16 cellular contexts compared by ENCODE assay signal in genomic region chr2:170354855-170355649, GRCh38.
DNase-seq lines count a peak whose midpoint lies in the region; ATAC-seq and TF ChIP-seq lines count a peak whose summit lies in the region.
"Had no signal": no experiment of that assay in that cellular context is flagged by ENCODE, and none has a peak within 500 bp of the region (broad histone marks: within the 10 kb centered on the region; RNA-seq: fewer than 3 reads in every experiment).

No MANE protein-coding gene starts in this region.

- peak; percentile 55 for ATAC-seq in activated CD4-positive, alpha-beta T cell treated with anti-CD3 and anti-CD28 coated beads for 36 hours
- ATAC-seq in HG02970 (IDR thresholded peaks at IDR 0.05; ENCODE audit: low FRiP score, unreplicated experiment): no peak
- no peak for ATAC-seq in HG03025 (IDR thresholded peaks at IDR 0.05; ENCODE audit: low FRiP score, unreplicated experiment)
- ATAC-seq: A549; activated naive CD8-positive, alpha-beta T cell treated with anti-CD3 and anti-CD28 coated beads, Interleukin-2, amount 50 U/mL, for 24 hours had no signal

- H3K36me3 Mint-ChIP-seq in activated CD4-positive, alpha-beta T cell treated with anti-CD3 and anti-CD28 coated beads for 36 hours (ENCODE audit: low read depth): no peaks in the 10 kb centered on the region

- no peaks in the 10 kb centered on the region for H3K9me2 ChIP-seq in OCI-LY7 (ENCODE audit: insufficient read depth, low read length)

- H3K27me3 Mint-ChIP-seq in activated CD4-positive, alpha-beta T cell treated with anti-CD3 and anti-CD28 coated beads for 36 hours: no peaks in the 10 kb centered on the region
- H3K27me3 Mint-ChIP-seq: activated naive CD8-positive, alpha-beta T cell treated with anti-CD3 and anti-CD28 coated beads, Interleukin-2, amount 50 U/mL, for 24 hours had no signal

- CTCF ChIA-PET in activated CD4-positive, alpha-beta T cell treated with anti-CD3 and anti-CD28 coated beads for 36 hours (lab: Charles Lee): interaction anchor here (1.2 to 1.7 kb wide), 2 partner anchors 10 to 12 kb away, joined by 4 to 6 read pairs; no protein-coding TSS in a partner anchor
- CTCF ChIA-PET in OCI-LY7 (lab: Charles Lee; ENCODE audit: unreplicated experiment): no interaction called here

- TF ChIP-seq CTCF in OCI-LY7 (conservative IDR thresholded peaks at IDR 0.05; ENCODE audit: low read length): no peak

- no TSS peak for BruUV-seq in OCI-LY7 (replicated peaks; lab: Mats Ljungman, UMichigan)

- H3K9me3 Mint-ChIP-seq in activated CD4-positive, alpha-beta T cell treated with anti-CD3 and anti-CD28 coated beads for 36 hours (ENCODE audit: low read depth): no peaks in the 10 kb centered on the region
- H3K9me3 Mint-ChIP-seq: activated naive CD8-positive, alpha-beta T cell treated with anti-CD3 and anti-CD28 coated beads, Interleukin-2, amount 50 U/mL, for 24 hours had no signal

- no peak overlapping the region for H3K27ac Mint-ChIP-seq in activated CD4-positive, alpha-beta T cell treated with anti-CD3 and anti-CD28 coated beads for 36 hours
- H3K27ac Mint-ChIP-seq: activated naive CD8-positive, alpha-beta T cell treated with anti-CD3 and anti-CD28 coated beads, Interleukin-2, amount 50 U/mL, for 24 hours; progenitor cell of endocrine pancreas had no signal

- H2AFZ ChIP-seq in OCI-LY7 (ENCODE audit: low read length): peak overlapping the region; percentile 56

- POLR2A ChIA-PET in activated CD4-positive, alpha-beta T cell treated with anti-CD3 and anti-CD28 coated beads for 36 hours (lab: Charles Lee): no interaction called here
- POLR2A ChIA-PET in OCI-LY7 (lab: Charles Lee): interaction anchor here (0.6 to 1.8 kb wide), 7 partner anchors 10 to 1197 kb away, joined by 3 to 8 read pairs (median 3); no protein-coding TSS in a partner anchor

- H3K4me3 ChIP-seq in OCI-LY7 (ENCODE audit: low read depth, low read length, poor library complexity, severe bottlenecking) (no peak overlapping the region), iPS-18a (ENCODE audit: low read length) (peak overlapping the region; percentile 13)
- H3K4me3 ChIP-seq: A549, tibial artery had no signal

- no peaks in the 10 kb centered on the region for H3K27me3 ChIP-seq in iPS-18a (ENCODE audit: control insufficient read depth, insufficient read depth, low read length)
- H3K27me3 ChIP-seq: tibial artery had no signal

- peak overlapping the region; percentile 58 for H3K4me2 ChIP-seq in OCI-LY7 (ENCODE audit: low read length)
- H3K4me2 ChIP-seq: A549 had no signal

- no peaks in the 10 kb centered on the region for H3K79me2 ChIP-seq in OCI-LY7 (ENCODE audit: insufficient read depth, low read depth, low read length)

- H4K20me1 ChIP-seq in OCI-LY7 (ENCODE audit: insufficient read depth, low read length): no peaks in the 10 kb centered on the region

- H3K4me1 Mint-ChIP-seq in activated CD4-positive, alpha-beta T cell treated with anti-CD3 and anti-CD28 coated beads for 36 hours: peaks cover 17% of the 10 kb centered on the region

- peak; percentile 20 for DNase-seq in activated CD4-positive, alpha-beta T cell treated with anti-CD3 and anti-CD28 coated beads for 36 hours
- no peak for DNase-seq in activated CD4-positive, alpha-beta T cell treated with anti-CD3 and anti-CD28 coated beads, Interleukin-2, amount 50 U/mL, for 48 hours
- DNase-seq in NCI-H1105 treated with DMSO at 0.1 percent for 48 hours (lab: John Stamatoyannopoulos, UW) (peak; percentile 95), OCI-LY7 (ENCODE audit: low spot score) (peak; percentile 51), CD1c-positive myeloid dendritic cell (ENCODE audit: extremely low spot score) (no peak)
- DNase-seq: activated naive CD8-positive, alpha-beta T cell treated with anti-CD3 and anti-CD28 coated beads, Interleukin-2, amount 50 U/mL, for 24 hours; Calu3; kidney; NCI-H187 treated with DMSO at 0.1 percent for 48 hours; tibial artery had no signal

- intact Hi-C loops in activated CD4-positive, alpha-beta T cell treated with anti-CD3 and anti-CD28 coated beads for 36 hours (cut with DNase I, micrococcal nuclease): no loop called here
- intact Hi-C loops in OCI-LY7 (cut with micrococcal nuclease; ENCODE audit: unreplicated experiment): no loop called here

- H3K27ac ChIP-seq in OCI-LY7 (ENCODE audit: low read depth, low read length, poor library complexity, severe bottlenecking) (peak overlapping the region; percentile 46), iPS-18a (ENCODE audit: low read length) (no peak overlapping the region)
- H3K27ac ChIP-seq: A549, epithelial cell of prostate, tibial artery had no signal

- H3K4me1 ChIP-seq in OCI-LY7 (ENCODE audit: insufficient read depth, low read length, poor library complexity, severe bottlenecking) (peaks cover 55% of the 10 kb centered on the region), iPS-18a (ENCODE audit: control insufficient read depth, low read depth, low read length) (peaks cover 25% of the 10 kb centered on the region)
- H3K4me1 ChIP-seq: A549, tibial artery had no signal

- H3K9me3 ChIP-seq in OCI-LY7 (ENCODE audit: low read length): no peaks in the 10 kb centered on the region
- no peaks in the 10 kb centered on the region for H3K9me3 ChIP-seq in iPS-18a (ENCODE audit: control insufficient read depth, low read depth, low read length)
- H3K9me3 ChIP-seq: A549, tibial artery had no signal

- no peak overlapping the region for H3K4me3 Mint-ChIP-seq in activated CD4-positive, alpha-beta T cell treated with anti-CD3 and anti-CD28 coated beads for 36 hours
- H3K4me3 Mint-ChIP-seq: activated naive CD8-positive, alpha-beta T cell treated with anti-CD3 and anti-CD28 coated beads, Interleukin-2, amount 50 U/mL, for 24 hours had no signal

- no peaks in the 10 kb centered on the region for H3K36me3 ChIP-seq in OCI-LY7 (ENCODE audit: insufficient read depth, low read length)
- no peaks in the 10 kb centered on the region for H3K36me3 ChIP-seq in iPS-18a (ENCODE audit: control insufficient read depth, low read depth, low read length)
- H3K36me3 ChIP-seq: tibial artery had no signal

- no peak overlapping the region for H3K9ac ChIP-seq in iPS-18a (ENCODE audit: low read length)

Comparison
In these comparisons a context has a peak if more than half of its experiments do, and no peak if none do; other contexts are left out.
1. DNase-seq: peak in activated CD4-positive, alpha-beta T cell treated with anti-CD3 and anti-CD28 coated beads for 36 hours (single experiment), NCI-H1105 treated with DMSO at 0.1 percent for 48 hours (single experiment) and OCI-LY7 (single experiment); none in activated CD4-positive, alpha-beta T cell treated with anti-CD3 and anti-CD28 coated beads, Interleukin-2, amount 50 U/mL, for 48 hours (0 of 2) and CD1c-positive myeloid dendritic cell (single experiment).